Comparison of ENCODE assay signal across 8 cellular contexts in genomic region chr5:172282277-172283019, GRCh38. TPM values are rescaled to one million over a fixed set of nuclear protein-coding genes. Genes with fewer than 3 reads are reported as not detected.
DNase-seq lines count a peak whose midpoint lies in the region; ATAC-seq and TF ChIP-seq lines count a peak whose summit lies in the region.

No MANE protein-coding gene starts in this region.

- H3K4me1 Mint-ChIP-seq in activated B cell treated with CpG ODN at 0.5 μM for 24 hours, result peaks cover 23% of the 10 kb centered on the region

- peak; percentile 25 for DNase-seq in NCI-H82 treated with DMSO at 0.1 percent for 48 hours (lab: John Stamatoyannopoulos, UW; ENCODE audit: unreplicated experiment)
- no peak for DNase-seq in NCI-H82 (lab: John Stamatoyannopoulos, UW)
- DNase-seq in activated B cell treated with CpG ODN at 0.5 μM for 24 hours, result no peak
- DNase-seq in stomach, result no peak
- no peak for DNase-seq in stimulated activated CD4-positive, alpha-beta T cell treated with anti-CD3 and anti-CD28 coated beads, Interleukin-4, amount 100 ng/mL, for 1 hour
- no peak for DNase-seq in NCI-H446 (lab: John Stamatoyannopoulos, UW)

- POLR2A ChIA-PET in activated B cell treated with CpG ODN at 0.5 μM for 24 hours (lab: Charles Lee), result interaction anchor here (0.6 to 1.8 kb wide), 9 partner anchors 11 to 310 kb away, joined by 3 to 9 read pairs (median 6); partner anchors contain the start of genes FBXW11 and STK10

- peak overlapping the region; percentile 89 to 98 (median 94) for H3K27ac ChIP-seq in stomach

- H3K27ac Mint-ChIP-seq in activated B cell treated with CpG ODN at 0.5 μM for 24 hours, result peak overlapping the region; percentile 68

- intact Hi-C loops in activated B cell treated with CpG ODN at 0.5 μM for 24 hours (cut with micrococcal nuclease) (loop anchor here (1.0 to 5.0 kb wide), 7 partner anchors 7 to 895 kb away; partner anchors contain the start of genes FBXW11, NPM1, RPL26L1 and SH3PXD2B), stomach (cut with DNase I; ENCODE audit: low total_unique reads) (no loop called here)

- H3K27me3 Mint-ChIP-seq in activated B cell treated with CpG ODN at 0.5 μM for 24 hours, result no peaks in the 10 kb centered on the region

- TF ChIP-seq EP300 in stomach (IDR thresholded peaks at IDR 0.05), result no peak

- 7 to 12% (median 8%) methylated on average over 13 of the region's 13 CpGs for WGBS in stomach, 5 donors

- TF ChIP-seq POLR2A in stomach (IDR thresholded peaks at IDR 0.05), result no peak

- H3K4me1 ChIP-seq in stomach, result peaks cover 18 to 40% (median 31%) of the 10 kb centered on the region in 4 donors

- ATAC-seq in activated B cell treated with CpG ODN at 0.5 μM for 24 hours (ENCODE audit: low read depth), result no peak
- ATAC-seq in HG03175 (IDR thresholded peaks at IDR 0.05; ENCODE audit: unreplicated experiment), result no peak

- H3K9me3 ChIP-seq in stomach, result no peaks in the 10 kb centered on the region

- H3K4me3 ChIP-seq in iPS-11a (ENCODE audit: low read depth, low read length) (peak overlapping the region; percentile 93), stomach (peak overlapping the region; percentile 79 to 99 (median 91))

- H3K36me3 Mint-ChIP-seq in activated B cell treated with CpG ODN at 0.5 μM for 24 hours (ENCODE audit: low read depth), result peaks cover 5% of the 10 kb centered on the region

- no peaks in the 10 kb centered on the region for H3K36me3 ChIP-seq in stomach

- no peaks in the 10 kb centered on the region for H3K9me3 Mint-ChIP-seq in activated B cell treated with CpG ODN at 0.5 μM for 24 hours

- peak overlapping the region; percentile 90 for H3K4me3 Mint-ChIP-seq in activated B cell treated with CpG ODN at 0.5 μM for 24 hours

- no peaks in the 10 kb centered on the region for H3K27me3 ChIP-seq in stomach

- CTCF ChIA-PET in activated B cell treated with CpG ODN at 0.5 μM for 24 hours (lab: Charles Lee), result interaction anchor here (1.1 to 2.7 kb wide), 5 partner anchors 11 to 175 kb away, joined by 3 to 15 read pairs (median 7); partner anchors contain the start of gene STK10

- TF ChIP-seq CTCF in activated B cell treated with CpG ODN at 0.5 μM for 24 hours (IDR thresholded peaks at IDR 0.05), result no peak
- no peak for TF ChIP-seq CTCF in stomach (IDR thresholded peaks at IDR 0.05)

RNA-seq across cellular contexts. Expression of gene UBTD2, which starts 1.1 kb away (rescaled TPM):
- 8.5 and 9.0 TPM in 2 replicates for total RNA-seq in activated B cell treated with CpG ODN at 0.5 μM for 24 hours
- 10 to 100 TPM in 3 of 5 donors, 1 to 10 TPM in 2; 1.8 to 48.5 (median 17.7) TPM for total RNA-seq in stomach
- 10 to 100 TPM in 2 of 3 donors, 1 to 10 TPM in 1; 7.6 to 17.7 (median 15.7) TPM for polyA plus RNA-seq in stomach
